In the genomic region with DNA sequence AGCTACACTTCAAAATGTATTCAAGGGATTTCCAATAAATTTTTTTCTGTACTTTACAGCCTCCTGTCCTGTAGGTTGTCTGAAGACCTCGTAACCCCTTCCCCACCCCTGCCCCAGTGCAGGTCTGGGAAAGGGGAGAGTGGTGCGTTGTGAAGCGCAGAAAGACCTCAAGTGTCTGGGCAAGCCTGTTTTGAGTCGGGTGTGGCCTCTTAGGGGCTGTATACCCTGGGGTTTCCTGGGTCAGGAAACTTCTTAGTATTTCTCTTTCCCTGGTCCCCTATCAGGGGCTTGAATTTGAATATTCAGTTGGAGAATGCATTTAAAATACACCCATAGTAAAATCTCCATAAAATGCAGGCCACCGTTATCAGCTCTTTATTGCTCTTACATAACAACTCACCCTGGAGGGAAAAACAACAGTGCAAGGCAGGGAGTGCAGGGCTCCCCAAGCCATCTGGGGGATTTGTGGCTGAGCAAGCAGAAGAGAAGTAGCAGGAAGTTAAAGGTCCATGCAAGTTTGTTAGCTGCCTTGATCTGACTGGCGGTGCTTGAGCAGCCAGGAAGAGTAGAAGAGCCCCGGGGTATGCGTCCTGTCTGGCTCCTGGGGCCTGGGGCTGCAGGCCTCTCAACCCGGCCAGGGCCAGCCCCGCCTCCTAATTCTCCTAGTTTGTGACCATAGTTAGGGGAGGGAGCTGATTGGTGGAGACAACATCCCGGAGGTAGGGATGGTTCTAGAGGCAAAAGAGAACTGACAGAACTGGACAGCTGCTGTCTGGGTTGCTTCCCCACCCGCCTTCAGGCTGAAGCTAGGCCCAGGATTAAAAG, we compare ENCODE assay signal across 9 cellular contexts. TPM values are rescaled to one million over a fixed set of nuclear protein-coding genes. Genes with fewer than 3 reads are reported as not detected.
DNase-seq lines count a peak whose midpoint lies in the region; ATAC-seq and TF ChIP-seq lines count a peak whose summit lies in the region.
"Had no signal": no experiment of that assay in that cellular context is flagged by ENCODE, and none has a peak within 500 bp of the region (broad histone marks: within the 10 kb centered on the region; RNA-seq: fewer than 3 reads in every experiment).

No MANE protein-coding gene starts in this region.

- TF ChIP-seq EP300 in sigmoid colon (IDR thresholded peaks at IDR 0.05) = no peak

- peak overlapping the region; percentile 76 for H3K27ac Mint-ChIP-seq in activated CD8-positive, alpha-beta T cell treated with anti-CD3 and anti-CD28 coated beads for 36 hours

- no peak overlapping the region; the same call in 1 of the 2 replicates for H3K4me2 ChIP-seq in PC-9

- no peaks in the 10 kb centered on the region for H3K27me3 Mint-ChIP-seq in activated CD8-positive, alpha-beta T cell treated with anti-CD3 and anti-CD28 coated beads for 36 hours

- H3K27me3 ChIP-seq in heart right ventricle (no peaks in the 10 kb centered on the region), sigmoid colon (no peaks in the 10 kb centered on the region), PC-9 (ENCODE audit: insufficient read depth, low read depth) (no peaks in the 10 kb centered on the region)

- DNase-seq in KBM-7 (peak; percentile 75), heart right ventricle (peak in 1 of 2 donors; percentile 46), sigmoid colon (peak; percentile 40), HK-2 (ENCODE audit: unreplicated experiment) (no peak), NCI-H748 treated with DMSO at 0.1 percent for 48 hours (lab: John Stamatoyannopoulos, UW) (no peak), PC-9 (no peak)
- DNase-seq in activated CD8-positive, alpha-beta T cell treated with anti-CD3 and anti-CD28 coated beads for 36 hours = peak; percentile 20

- H3K4me3 ChIP-seq in heart right ventricle = no peak overlapping the region
- no peak overlapping the region for H3K4me3 ChIP-seq in sigmoid colon
- H3K4me3 ChIP-seq in PC-9 = no peak overlapping the region

- no peak overlapping the region for H2AFZ ChIP-seq in PC-9

- H3K9me3 Mint-ChIP-seq in activated CD8-positive, alpha-beta T cell treated with anti-CD3 and anti-CD28 coated beads for 36 hours = no peaks in the 10 kb centered on the region

- no peaks in the 10 kb centered on the region for H3K9me2 ChIP-seq in PC-9 (ENCODE audit: insufficient read depth)

- peaks cover 22% of the 10 kb centered on the region for H3K36me3 Mint-ChIP-seq in activated CD8-positive, alpha-beta T cell treated with anti-CD3 and anti-CD28 coated beads for 36 hours (ENCODE audit: low read depth)

- no peaks in the 10 kb centered on the region for H3K9me3 ChIP-seq in heart right ventricle
- H3K9me3 ChIP-seq in sigmoid colon = no peaks in the 10 kb centered on the region
- H3K9me3 ChIP-seq in PC-9 (ENCODE audit: insufficient read depth, low read depth) = no peaks in the 10 kb centered on the region

- peak; percentile 14 for ATAC-seq in activated CD8-positive, alpha-beta T cell treated with anti-CD3 and anti-CD28 coated beads for 36 hours
- ATAC-seq in heart right ventricle (peak; percentile 14 to 59 (median 40)), HG02610 (IDR thresholded peaks at IDR 0.05; ENCODE audit: unreplicated experiment) (no peak)

- in situ Hi-C loops in KBM-7 (cut with MboI; ENCODE audit: low pct_unique_long_range_greater_than_20kb, low sequenced_read_pairs) = loop anchor here (25.0 kb wide), 1 partner anchor 488 kb away; no protein-coding TSS in a partner anchor

- H4K20me1 ChIP-seq in PC-9 (ENCODE audit: insufficient read depth) = no peaks in the 10 kb centered on the region; the same call in 1 of the 2 replicates

- H3K4me1 ChIP-seq in heart right ventricle (peaks cover 13 to 87% (median 50%) of the 10 kb centered on the region in 9 donors), sigmoid colon (peaks cover 0 to 30% (median 26%) of the 10 kb centered on the region in 4 donors), PC-9 (replicated peaks; ENCODE audit: insufficient read depth) (0 out of 2 replicates have a peak, but pooled peaks cover 5% of the 10 kb centered on the region)

- no peak overlapping the region for H3K4me3 Mint-ChIP-seq in activated CD8-positive, alpha-beta T cell treated with anti-CD3 and anti-CD28 coated beads for 36 hours

- CTCF ChIA-PET in activated CD8-positive, alpha-beta T cell treated with anti-CD3 and anti-CD28 coated beads for 36 hours (lab: Charles Lee) = interaction anchor here (0.7 to 1.5 kb wide), 5 partner anchors 9 to 137 kb away, joined by 3 to 4 read pairs (median 3); a partner anchor contains a TSS
- CTCF ChIA-PET in PC-9 (lab: Charles Lee) = interaction anchor here (0.6 to 0.8 kb wide), 2 partner anchors 56 to 296 kb away, joined by 3 to 4 read pairs; no protein-coding TSS in a partner anchor

- 53 to 54% methylated on average over 12 of the region's 12 CpGs for WGBS in heart right ventricle, 2 donors
- WGBS in sigmoid colon, 2 donors = 10 to 34% methylated on average over 12 of the region's 12 CpGs

- POLR2A ChIA-PET in activated CD8-positive, alpha-beta T cell treated with anti-CD3 and anti-CD28 coated beads for 36 hours (lab: Charles Lee) = interaction anchor here (0.6 to 1.7 kb wide), 6 partner anchors 8 to 30 kb away, joined by 3 to 6 read pairs (median 3); a partner anchor contains a TSS
- POLR2A ChIA-PET in PC-9 (lab: Charles Lee; ENCODE audit: unreplicated experiment) = interaction anchor here (0.6 kb wide), 1 partner anchor 40 kb away, joined by 8 read pairs; no protein-coding TSS in a partner anchor

- H3K36me3 ChIP-seq in heart right ventricle = peaks cover 0 to 85% (median 33%) of the 10 kb centered on the region in 9 donors
- peaks cover 31 to 75% (median 45%) of the 10 kb centered on the region in 4 donors for H3K36me3 ChIP-seq in sigmoid colon
- H3K36me3 ChIP-seq in PC-9 (ENCODE audit: low read depth) = 0 out of 2 replicates have a peak, but pooled peaks cover 3% of the 10 kb centered on the region

- intact Hi-C loops in activated CD8-positive, alpha-beta T cell treated with anti-CD3 and anti-CD28 coated beads for 36 hours (cut with micrococcal nuclease) = no loop called here
- intact Hi-C loops in heart right ventricle (cut with DNase I) = no loop called here
- intact Hi-C loops in sigmoid colon (cut with DNase I) = no loop called here
- intact Hi-C loops in PC-9 (cut with micrococcal nuclease; ENCODE audit: unreplicated experiment) = no loop called here

- peaks cover 62% of the 10 kb centered on the region for H3K4me1 Mint-ChIP-seq in activated CD8-positive, alpha-beta T cell treated with anti-CD3 and anti-CD28 coated beads for 36 hours (ENCODE audit: low read depth)

- peak overlapping the region; percentile 67 to 88 (median 80) for H3K27ac ChIP-seq in heart right ventricle
- peak overlapping the region; percentile 69 to 80 (median 74) for H3K27ac ChIP-seq in sigmoid colon
- H3K27ac ChIP-seq in PC-9 = no peak overlapping the region

- H3F3A ChIP-seq in PC-9 (ENCODE audit: insufficient read depth, low read depth) = peaks cover 27% of the 10 kb centered on the region; the same call in 1 of the 2 replicates

- H3K79me2 ChIP-seq in PC-9 (ENCODE audit: low read depth) = no peaks in the 10 kb centered on the region

- TF ChIP-seq CTCF in activated CD8-positive, alpha-beta T cell treated with anti-CD3 and anti-CD28 coated beads for 36 hours (IDR thresholded peaks at IDR 0.05) = no peak
- no peak for TF ChIP-seq CTCF in heart right ventricle (IDR thresholded peaks at IDR 0.05)
- TF ChIP-seq CTCF in sigmoid colon (IDR thresholded peaks at IDR 0.05) = no peak
- no peak for TF ChIP-seq CTCF in PC-9 (conservative IDR thresholded peaks at IDR 0.05)

- no TSS peak for BruUV-seq in PC-9 (replicated peaks; lab: Mats Ljungman, UMichigan)

- TF ChIP-seq POLR2A in sigmoid colon (IDR thresholded peaks at IDR 0.05) = no peak

RNA-seq across cellular contexts. Expression of a gene that starts 25.7 kb away (rescaled TPM):
- total RNA-seq in activated CD8-positive, alpha-beta T cell treated with anti-CD3 and anti-CD28 coated beads for 36 hours = 10 to 100 TPM; 32.7 to 34.5 TPM
- total RNA-seq in heart right ventricle (100 to 1,000 TPM in 7 of 10 donors, 10 to 100 TPM in 3; 59.0 to 268 (median 140) TPM), sigmoid colon (10 to 100 TPM; 37.5 to 78.2 (median 57.3) TPM), PC-9 (2021) (60.3 and 64.2 TPM in 2 replicates)
- polyA plus RNA-seq in heart right ventricle (10 to 100 TPM; 28.4 to 38.7 TPM), sigmoid colon (10 to 100 TPM; 25.0 to 41.2 (median 30.6) TPM)

RNA-seq across cellular contexts. Expression of a gene that starts 26.2 kb away (rescaled TPM):
- 1 to 10 TPM; 9.2 to 9.7 TPM for total RNA-seq in activated CD8-positive, alpha-beta T cell treated with anti-CD3 and anti-CD28 coated beads for 36 hours
- total RNA-seq in heart right ventricle (1 to 10 TPM; 5.0 to 8.9 (median 6.7) TPM), sigmoid colon (10 to 100 TPM in 2 of 4 donors, 1 to 10 TPM in 2; 4.3 to 12.8 (median 9.2) TPM), PC-9 (2021) (13.8 and 16.2 TPM in 2 replicates)
- polyA plus RNA-seq in heart right ventricle (1 to 10 TPM; 6.2 to 6.7 TPM), sigmoid colon (10 to 100 TPM in 1 of 3 donors, 1 to 10 TPM in 2; 6.2 to 10.7 (median 8.4) TPM)

RNA-seq across cellular contexts. Expression of a gene that starts 44.3 kb away (rescaled TPM):
- total RNA-seq in activated CD8-positive, alpha-beta T cell treated with anti-CD3 and anti-CD28 coated beads for 36 hours = not detected
- under 1 TPM in 2 of 10 donors, not detected in 8; 0.23 to 0.31 TPM for total RNA-seq in heart right ventricle
- polyA plus RNA-seq in heart right ventricle = under 1 TPM; 0.04 to 0.15 TPM
- total RNA-seq in sigmoid colon = under 1 TPM in 1 of 4 donors, not detected in 3; 0.28 TPM
- polyA plus RNA-seq in sigmoid colon = under 1 TPM in 2 of 3 donors, not detected in 1; 0.13 to 0.46 TPM
- total RNA-seq in PC-9 (2021) = 0.20 TPM in 1 of 2 replicates, not detected in the other
- total RNA-seq: kidney epithelial cell had no signal

RNA-seq across cellular contexts. Expression of a gene that starts 57.3 kb away (rescaled TPM):
- total RNA-seq in activated CD8-positive, alpha-beta T cell treated with anti-CD3 and anti-CD28 coated beads for 36 hours = 10 to 100 TPM; 53.4 to 61.2 TPM
- total RNA-seq in heart right ventricle (10 to 100 TPM; 35.7 to 50.6 (median 42.5) TPM), sigmoid colon (10 to 100 TPM; 47.7 to 96.4 (median 52.7) TPM), PC-9 (2021) (109 TPM in 2 replicates)
- polyA plus RNA-seq in heart right ventricle (10 to 100 TPM; 25.8 to 28.6 TPM), sigmoid colon (10 to 100 TPM; 27.6 to 48.5 (median 34.2) TPM)

RNA-seq across cellular contexts. Expression of a gene that starts 57.6 kb away (rescaled TPM):
- 1 to 10 TPM; 3.1 to 3.3 TPM for total RNA-seq in activated CD8-positive, alpha-beta T cell treated with anti-CD3 and anti-CD28 coated beads for 36 hours
- total RNA-seq in heart right ventricle (1 to 10 TPM; 2.6 to 4.4 (median 3.2) TPM), sigmoid colon (1 to 10 TPM; 1.6 to 8.9 (median 3.8) TPM), PC-9 (2021) (6.6 and 8.0 TPM in 2 replicates)
- polyA plus RNA-seq in heart right ventricle (1 to 10 TPM; 1.7 to 2.5 TPM), sigmoid colon (1 to 10 TPM; 4.1 to 7.9 (median 4.8) TPM)

Comparison
In these comparisons a context has a peak if more than half of its experiments do, and no peak if none do; other contexts are left out.
1. DNase-seq: peak in KBM-7 (single experiment), activated CD8-positive, alpha-beta T cell treated with anti-CD3 and anti-CD28 coated beads for 36 hours (single experiment) and sigmoid colon (single experiment); none in HK-2 (single experiment), NCI-H748 treated with DMSO at 0.1 percent for 48 hours (single experiment) and PC-9 (0 of 2).